ENCODE assay signal across 18 cellular contexts in the genomic region with DNA sequence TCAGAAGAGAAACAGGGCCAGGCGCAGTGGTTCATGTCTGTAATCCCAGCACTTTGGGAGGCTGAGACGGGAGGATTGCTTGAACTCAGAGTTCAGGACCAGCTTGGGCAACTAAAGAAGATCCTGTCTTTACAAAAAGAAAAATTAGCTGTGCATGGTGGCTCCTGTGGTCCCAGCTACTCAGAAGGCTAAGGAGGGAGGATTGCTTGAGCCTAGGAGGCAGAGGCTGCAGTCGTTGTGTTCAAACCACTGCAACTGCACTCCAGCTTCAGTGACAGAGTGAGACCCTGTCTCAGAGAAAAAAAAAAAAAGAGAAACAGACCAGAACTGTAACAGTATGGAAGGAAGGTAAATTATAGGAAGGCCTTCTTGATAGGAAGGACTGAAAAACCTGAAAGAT.
"Had no signal": no experiment of that assay in that cellular context is flagged by ENCODE, and none has a peak within 500 bp of the region (broad histone marks: within the 10 kb centered on the region; RNA-seq: fewer than 3 reads in every experiment).

No MANE protein-coding gene starts in this region.

- H3K9me3 ChIP-seq: breast epithelium, gastrocnemius medialis, heart right ventricle, vagina had no signal

- H3K27ac ChIP-seq: gastrocnemius medialis, heart right ventricle, vagina had no signal

- ATAC-seq: activated CD4-positive, CD25-positive, alpha-beta regulatory T cell treated with anti-CD3 and anti-CD28 coated beads, Interleukin-2, amount 50 U/mL, for 24 hours; gastrocnemius medialis; heart right ventricle; left ventricle myocardium superior; right cardiac atrium had no signal

- H3K27ac Mint-ChIP-seq: immature natural killer cell; nephron; stimulated activated naive CD8-positive, alpha-beta T cell treated with anti-CD3 and anti-CD28 coated beads, Interleukin-15, Interleukin-2, amounts not matched to agents 100 ng/mL and 50 ng/mL, for 24 hours had no signal

- H3K4me3 ChIP-seq: breast epithelium, gastrocnemius medialis, heart right ventricle, skin epidermis, vagina had no signal

- H3K4me3 Mint-ChIP-seq: immature natural killer cell; nephron; stimulated activated naive CD8-positive, alpha-beta T cell treated with anti-CD3 and anti-CD28 coated beads, Interleukin-15, Interleukin-2, amounts not matched to agents 100 ng/mL and 50 ng/mL, for 24 hours had no signal

- H3K4me1 Mint-ChIP-seq: immature natural killer cell had no signal

- H3K36me3 Mint-ChIP-seq: immature natural killer cell had no signal

- H3K9me3 Mint-ChIP-seq: immature natural killer cell; nephron; stimulated activated naive CD8-positive, alpha-beta T cell treated with anti-CD3 and anti-CD28 coated beads, Interleukin-15, Interleukin-2, amounts not matched to agents 100 ng/mL and 50 ng/mL, for 24 hours had no signal

- H3K36me3 ChIP-seq: breast epithelium, gastrocnemius medialis, heart right ventricle, vagina had no signal

- DNase-seq: activated CD8-positive, alpha-beta memory T cell treated with anti-CD3 and anti-CD28 coated beads for 24 hours; activated CD8-positive, alpha-beta memory T cell treated with anti-CD3 and anti-CD28 coated beads, Interleukin-2, amount 50 U/mL, for 48 hours; activated effector memory CD4-positive, alpha-beta T cell treated with anti-CD3 and anti-CD28 coated beads, Interleukin-2, amount 50 U/mL, for 16 hours; activated naive CD4-positive, alpha-beta T cell treated with anti-CD3 and anti-CD28 coated beads, Interleukin-2, amount 50 U/mL, for 16 hours; activated T-cell treated with anti-CD3 and anti-CD28 coated beads, Interleukin-2, amount 50 U/mL, for 48 hours; cortex of kidney; gastrocnemius medialis; heart right ventricle; immature natural killer cell; left ventricle myocardium superior; right cardiac atrium; T1000 had no signal
